Comparison of ENCODE assay signal across 16 cellular contexts in genomic region chr11:101470881-101471535, GRCh38.
DNase-seq lines count a peak whose midpoint lies in the region; ATAC-seq, FAIRE-seq and TF ChIP-seq lines count a peak whose summit lies in the region.
"Had no signal": no experiment of that assay in that cellular context is flagged by ENCODE, and none has a peak within 500 bp of the region (broad histone marks: within the 10 kb centered on the region; RNA-seq: fewer than 3 reads in every experiment).

No MANE protein-coding gene starts in this region.

- no peak for FAIRE-seq in GM12891 (lab: Jason Lieb, UNC)

- DNase-seq in AG09309 (ENCODE audit: low read depth), result no peak
- DNase-seq in M059J (ENCODE audit: low read depth), result peak; percentile 48
- DNase-seq in epithelial cell of esophagus (ENCODE audit: low read depth), result peak; percentile 41
- DNase-seq in GM12891 (ENCODE audit: insufficient read length, low spot score), result no peak
- no peak for DNase-seq in stimulated activated CD4-positive, alpha-beta T cell treated with anti-CD3 and anti-CD28 coated beads, Interleukin-4, amount 100 ng/mL, for 4 hours
- DNase-seq in NK-92 treated with Interleukin-12 subunit alpha and Interleukin-12 subunit beta, amount 100 ng/mL, for 24 hours (lab: John Stamatoyannopoulos, UW), result no peak
- DNase-seq: activated CD4-positive, alpha-beta T cell treated with anti-CD3 and anti-CD28 coated beads, Interleukin-2, amount 10 ng/mL, durations not matched to agents 24 days and 14 days; activated naive CD4-positive, alpha-beta T cell treated with anti-CD3 and anti-CD28 coated beads, Interleukin-2, amount 10 ng/mL, durations not matched to agents 7 days and 5 days; left ventricle myocardium superior; MV-4-11; natural killer cell; psoas muscle; stimulated activated naive CD8-positive, alpha-beta T cell treated with anti-CD3 and anti-CD28 coated beads, Interleukin-15, Interleukin-2, amounts not matched to agents 100 U/mL and 50 U/mL, for 24 hours; upper lobe of left lung had no signal

- peak overlapping the region; percentile 82 for H3K27ac ChIP-seq in mesodermal cell (ENCODE audit: low read depth, low read length, severe bottlenecking)
- H3K27ac ChIP-seq: psoas muscle, upper lobe of left lung had no signal

- ATAC-seq in HG03196 (IDR thresholded peaks at IDR 0.05; ENCODE audit: unreplicated experiment), result no peak
- ATAC-seq: left ventricle myocardium superior; natural killer cell; psoas muscle; stimulated activated naive CD8-positive, alpha-beta T cell treated with anti-CD3 and anti-CD28 coated beads, Interleukin-15, Interleukin-2, amounts not matched to agents 100 U/mL and 50 U/mL, for 24 hours had no signal

- peaks cover 17% of the 10 kb centered on the region for H3K4me1 ChIP-seq in mesodermal cell (ENCODE audit: control insufficient read depth, insufficient read depth, low read length, poor library complexity, severe bottlenecking)
- H3K4me1 ChIP-seq: psoas muscle, upper lobe of left lung had no signal

- WGBS in mesodermal cell (ENCODE audit: insufficient coverage in 2 of 2), 2 experiments, result 93 to 100% methylated on average over 1 to 2 of the region's 3 CpGs

- no peaks in the 10 kb centered on the region for H3K9me3 ChIP-seq in mesodermal cell (ENCODE audit: control insufficient read depth, low read length)
- H3K9me3 ChIP-seq: psoas muscle, upper lobe of left lung had no signal

- TF ChIP-seq CTCF in AG09309 (IDR thresholded peaks at IDR 0.05; ENCODE audit: control insufficient read depth, insufficient read depth, low read depth, low read length, missing control alignments), result no peak
- no peak for TF ChIP-seq CTCF in epithelial cell of esophagus (IDR thresholded peaks at IDR 0.05; ENCODE audit: insufficient read depth, low read depth, low read length, missing control alignments)

- no peak for TF ChIP-seq POLR2A in GM12891 (IDR thresholded peaks at IDR 0.05; ENCODE audit: low read depth, low read length)

- peak overlapping the region; percentile 16 for H3K4me3 ChIP-seq in AG09309 (ENCODE audit: control insufficient read depth, low read depth, low read length)
- no peak overlapping the region for H3K4me3 ChIP-seq in epithelial cell of esophagus (ENCODE audit: low read length)
- H3K4me3 ChIP-seq in mesodermal cell (ENCODE audit: extremely low read depth, insufficient read depth, low read length, poor library complexity, severe bottlenecking), result no peak overlapping the region
- H3K4me3 ChIP-seq: psoas muscle, upper lobe of left lung had no signal

- no peaks in the 10 kb centered on the region for H3K36me3 ChIP-seq in mesodermal cell (ENCODE audit: control insufficient read depth, insufficient read depth, low read length)
- H3K36me3 ChIP-seq: upper lobe of left lung had no signal

TF ChIP-seq in GM12891, 5 proteins besides CTCF, POLR2A, EP300 and RAD21:
- no peak for TF ChIP-seq POLR2AphosphoS5 (IDR thresholded peaks at IDR 0.05; ENCODE audit: low read depth, low read length)
- no peak for TF ChIP-seq POU2F2 (IDR thresholded peaks at IDR 0.05; ENCODE audit: low read depth, low read length)
- no peak for TF ChIP-seq SPI1 (IDR thresholded peaks at IDR 0.05; ENCODE audit: low read depth, low read length)
- TF ChIP-seq TAF1 (IDR thresholded peaks at IDR 0.05; ENCODE audit: low read depth, low read length), result no peak
- TF ChIP-seq PAX5 (IDR thresholded peaks at IDR 0.05; ENCODE audit: insufficient read depth, low read length, severe bottlenecking), result no peak

Comparison
In these comparisons a context has a peak if more than half of its experiments do, and no peak if none do; other contexts are left out.
1. DNase-seq: peak in M059J (single experiment) and epithelial cell of esophagus (single experiment); none in AG09309 (single experiment), GM12891 (single experiment), stimulated activated CD4-positive, alpha-beta T cell treated with anti-CD3 and anti-CD28 coated beads, Interleukin-4, amount 100 ng/mL, for 4 hours (0 of 2) and NK-92 treated with Interleukin-12 subunit alpha and Interleukin-12 subunit beta, amount 100 ng/mL, for 24 hours (single experiment).